ENCODE assay signal across 2 cellular contexts in genomic region chr10:91513598-91513997, GRCh38.
TF ChIP-seq lines count a peak whose summit lies in the region.

No MANE protein-coding gene starts in this region.

TF ChIP-seq in SK-N-SH, 30 proteins besides CTCF, POLR2A, EP300 and RAD21:
- TF ChIP-seq REST (IDR thresholded peaks at IDR 0.05; ENCODE audit: low read depth, low read length), result no peak

TF ChIP-seq in SK-N-SH treated with all-trans-retinoic acid at 6 μM for 48 hours, 23 proteins besides CTCF, POLR2A, EP300 and RAD21 (continued from another document):
- TF ChIP-seq TSHZ2 (CRISPR knock-in tag; IDR thresholded peaks at IDR 0.05), result no peak
- no peak for TF ChIP-seq TCF4 (CRISPR knock-in tag; IDR thresholded peaks at IDR 0.05; ENCODE audit: borderline replicate concordance)
